Comparison of ENCODE assay signal across 8 cellular contexts in genomic region chr20:49982346-49983122, GRCh38. TPM values are rescaled to one million over a fixed set of nuclear protein-coding genes. Genes with fewer than 3 reads are reported as not detected.
DNase-seq lines count a peak whose midpoint lies in the region; ATAC-seq and TF ChIP-seq lines count a peak whose summit lies in the region.

Gene SNAI1 (plus strand): TSS chr20:49982980. CDS start chr20:49983060, 80 bp downstream.

- peaks cover 16% of the 10 kb centered on the region for H3K79me2 ChIP-seq in neural progenitor cell (ENCODE audit: low read depth)

- peak in 2 of 4 donors; percentile 31 to 38 for TF ChIP-seq POLR2A in stomach (IDR thresholded peaks at IDR 0.05)

- peak within 1 kb of the TSS; percentile 10 for H3K27ac Mint-ChIP-seq in neural progenitor cell

- H3K27me3 Mint-ChIP-seq in neural progenitor cell (ENCODE audit: insufficient read depth, low read depth) = peaks cover 22% of the 10 kb centered on the region

- peak; percentile 75 for ATAC-seq in GM21786 (IDR thresholded peaks at IDR 0.05; ENCODE audit: unreplicated experiment)

- intact Hi-C loops in stomach (cut with DNase I; ENCODE audit: low total_unique reads) = loop anchor here (5.0 to 10.0 kb wide), 2 partner anchors 85 to 192 kb away; no protein-coding TSS in a partner anchor

- H3K36me3 ChIP-seq in neural progenitor cell (no peaks in the 10 kb centered on the region), stomach (no peaks in the 10 kb centered on the region)

- peaks cover 64% of the 10 kb centered on the region for H3K4me1 Mint-ChIP-seq in neural progenitor cell

- no peaks in the 10 kb centered on the region for H3K36me3 Mint-ChIP-seq in neural progenitor cell

- peak within 1 kb of the TSS; percentile 53 for H3K9ac ChIP-seq in neural progenitor cell

- peaks cover 13% of the 10 kb centered on the region for H4K20me1 ChIP-seq in neural progenitor cell (ENCODE audit: low read depth)

- H3K4me2 ChIP-seq in neural progenitor cell = peak within 1 kb of the TSS; percentile 96

- peak within 1 kb of the TSS; percentile 89 for H3K4me3 Mint-ChIP-seq in neural progenitor cell

- no peak for TF ChIP-seq EP300 in stomach (IDR thresholded peaks at IDR 0.05)

- H3F3A ChIP-seq in neural progenitor cell (ENCODE audit: low read depth) = peaks cover 47% of the 10 kb centered on the region

- WGBS in stomach, 5 donors = 1 to 4% (median 2%) methylated on average over 36 to 90 of the region's 90 CpGs

- H3K9me3 ChIP-seq in neural progenitor cell (ENCODE audit: low read depth) = no peaks in the 10 kb centered on the region
- H3K9me3 ChIP-seq in stomach = no peaks in the 10 kb centered on the region

- TF ChIP-seq CTCF in LNCaP clone FGC (IDR thresholded peaks at IDR 0.05; ENCODE audit: control insufficient read depth, extremely low read depth, insufficient read depth) (peak; percentile 46), fibroblast of villous mesenchyme (IDR thresholded peaks at IDR 0.05; ENCODE audit: insufficient read depth, low read depth, low read length) (peak; percentile 45), neural progenitor cell (IDR thresholded peaks at IDR 0.05) (peak; percentile 60), stomach (IDR thresholded peaks at IDR 0.05) (peak in 5 of 7 experiments; percentile 25 to 63 (median 39))

- H3K27me3 ChIP-seq in neural progenitor cell (peaks cover 25% of the 10 kb centered on the region), stomach (peaks cover 0 to 12% (median 0%) of the 10 kb centered on the region in 3 donors)

- peaks cover 56% of the 10 kb centered on the region for H3K4me1 ChIP-seq in neural progenitor cell
- peaks cover 31 to 66% (median 53%) of the 10 kb centered on the region in 4 donors for H3K4me1 ChIP-seq in stomach

- H2AFZ ChIP-seq in neural progenitor cell (replicated peaks) = peak within 1 kb of the TSS; percentile 55

- no peaks in the 10 kb centered on the region for H3K9me3 Mint-ChIP-seq in neural progenitor cell

- DNase-seq in DMS79 (lab: John Stamatoyannopoulos, UW) = peak; percentile 64
- DNase-seq in LNCaP clone FGC (ENCODE audit: low read depth) = peak; percentile 54
- DNase-seq in RPMI8226 = peak; percentile 95
- DNase-seq in activated effector memory CD4-positive, alpha-beta T cell treated with Interleukin-2 at 50 U/mL for 16 hours = peak; percentile 74
- DNase-seq in fibroblast of villous mesenchyme (ENCODE audit: low read depth) = peak; percentile 89
- DNase-seq in neural progenitor cell (ENCODE audit: low spot score) = peak; percentile 96
- peak; percentile 86 for DNase-seq in stomach

- H3K27ac ChIP-seq in neural progenitor cell (no peak within 1 kb of the TSS), stomach (peak within 1 kb of the TSS; percentile 66 to 83 (median 75))

- H3K4me3 ChIP-seq in LNCaP clone FGC (ENCODE audit: low read depth, low read length) (peak within 1 kb of the TSS; percentile 89), fibroblast of villous mesenchyme (ENCODE audit: low read depth, low read length) (peak within 1 kb of the TSS; percentile 86), neural progenitor cell (peak within 1 kb of the TSS; percentile 78), stomach (peak within 1 kb of the TSS; percentile 45 to 59 (median 50))

RNA-seq across cellular contexts. Expression of gene SNAI1, which starts in this region (rescaled TPM):
- 1.3 TPM in 2 replicates for total RNA-seq in fibroblast of villous mesenchyme
- total RNA-seq in neural progenitor cell (ENCODE audit: low replicate concordance) = 1.1 and 4.0 TPM in 2 replicates
- total RNA-seq in stomach = 1 to 10 TPM in 2 of 5 donors, under 1 TPM in 1, not detected in 2; 0.37 to 7.1 (median 3.2) TPM
- 1 to 10 TPM in 2 of 3 donors, under 1 TPM in 1; 0.61 to 3.5 (median 2.2) TPM for polyA plus RNA-seq in stomach
